12 cellular contexts compared by ENCODE assay signal in the genomic region with DNA sequence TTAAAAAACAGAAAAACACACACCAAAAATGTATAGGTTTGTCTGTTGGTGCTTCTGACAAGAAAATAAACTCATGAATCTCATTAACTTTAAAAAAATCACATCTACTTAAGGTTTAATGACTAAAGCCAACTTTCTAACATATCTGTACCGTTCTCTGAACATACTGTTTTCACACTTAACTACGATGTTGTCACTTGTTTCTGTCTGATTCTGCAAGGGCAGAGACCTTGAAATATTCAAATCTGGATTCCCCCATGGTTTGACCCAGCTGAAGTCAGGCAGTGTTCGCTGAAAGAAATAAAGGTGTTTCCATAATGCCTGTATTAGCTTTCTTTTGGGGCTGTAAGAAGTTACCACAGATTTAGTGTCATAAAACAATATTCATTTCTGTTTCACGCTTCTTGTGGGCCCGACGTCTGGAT. TPM values are rescaled to one million over a fixed set of nuclear protein-coding genes. Genes with fewer than 3 reads are reported as not detected.
DNase-seq lines count a peak whose midpoint lies in the region; ATAC-seq and TF ChIP-seq lines count a peak whose summit lies in the region.
"Had no signal": no experiment of that assay in that cellular context is flagged by ENCODE, and none has a peak within 500 bp of the region (broad histone marks: within the 10 kb centered on the region; RNA-seq: fewer than 3 reads in every experiment).

No MANE protein-coding gene starts in this region.

- H3K4me3 ChIP-seq in spleen = no peak overlapping the region
- H3K4me3 ChIP-seq: esophagus squamous epithelium had no signal

- peaks cover 45% of the 10 kb centered on the region for H3K4me1 Mint-ChIP-seq in activated naive CD4-positive, alpha-beta T cell treated with anti-CD3 and anti-CD28 coated beads, Interleukin-2, amount 10 ng/mL, durations not matched to agents 7 days and 5 days
- H3K4me1 Mint-ChIP-seq in activated T-helper 17 cell treated with anti-CD3 and anti-CD28 coated beads, Interleukin-2, amount 50 U/mL, for 72 hours = peaks cover 26% of the 10 kb centered on the region
- H3K4me1 Mint-ChIP-seq in naive thymus-derived CD8-positive, alpha-beta T cell = peaks cover 10 to 30% (median 23%) of the 10 kb centered on the region in 4 donors

- POLR2A ChIA-PET in naive thymus-derived CD8-positive, alpha-beta T cell (lab: Charles Lee) = no interaction called here

- ATAC-seq in HG02885 (IDR thresholded peaks at IDR 0.05; ENCODE audit: poor library complexity, unreplicated experiment) = peak; percentile 20
- ATAC-seq in activated T-helper 17 cell treated with anti-CD3 and anti-CD28 coated beads, Interleukin-2, amount 50 U/mL, for 72 hours (replicated peaks) = peak; percentile 68
- ATAC-seq in naive thymus-derived CD8-positive, alpha-beta T cell = no peak
- ATAC-seq: left colon had no signal

- no peak for DNase-seq in activated naive CD4-positive, alpha-beta T cell treated with anti-CD3 and anti-CD28 coated beads, Interleukin-2, amount 10 ng/mL, durations not matched to agents 7 days and 5 days
- no peak for DNase-seq in activated naive CD4-positive, alpha-beta T cell treated with Interleukin-2 at 50 U/mL for 16 hours
- DNase-seq in spleen (no peak), HK-2 (ENCODE audit: unreplicated experiment) (no peak), amniotic stem cell (lab: John Stamatoyannopoulos, UW) (no peak)
- no peak for DNase-seq in naive thymus-derived CD8-positive, alpha-beta T cell
- DNase-seq: esophagus squamous epithelium, H7, left colon, NCI-H774 had no signal

- H3K4me1 ChIP-seq in spleen = peaks cover 0 to 43% (median 24%) of the 10 kb centered on the region in 6 donors

- no peak for TF ChIP-seq CTCF in spleen (IDR thresholded peaks at IDR 0.05 in 8 of 11, conservative IDR thresholded peaks at IDR 0.05 in 3 of 11)

- TF ChIP-seq POLR2A in spleen (IDR thresholded peaks at IDR 0.05) = no peak

- H3K36me3 ChIP-seq in spleen = no peaks in the 10 kb centered on the region
- H3K36me3 ChIP-seq: esophagus squamous epithelium had no signal

- H3K9me3 ChIP-seq in spleen = no peaks in the 10 kb centered on the region
- H3K9me3 ChIP-seq: esophagus squamous epithelium had no signal

- peak overlapping the region; percentile 80 for H3K27ac Mint-ChIP-seq in activated naive CD4-positive, alpha-beta T cell treated with anti-CD3 and anti-CD28 coated beads, Interleukin-2, amount 10 ng/mL, durations not matched to agents 7 days and 5 days
- H3K27ac Mint-ChIP-seq in activated T-helper 17 cell treated with anti-CD3 and anti-CD28 coated beads, Interleukin-2, amount 50 U/mL, for 72 hours = peak overlapping the region; percentile 95
- H3K27ac Mint-ChIP-seq in naive thymus-derived CD8-positive, alpha-beta T cell = peak overlapping the region in 1 of 10 donors; percentile 25

- peak overlapping the region in 5 of 8 donors; percentile 1 to 99 (median 45) for H3K27ac ChIP-seq in spleen

- intact Hi-C loops in spleen (cut with DNase I; ENCODE audit: low total_unique reads) = loop anchor here (5.0 kb wide), 1 partner anchor 73 kb away; no protein-coding TSS in a partner anchor

- peaks cover 10% of the 10 kb centered on the region for H3K36me3 Mint-ChIP-seq in activated naive CD4-positive, alpha-beta T cell treated with anti-CD3 and anti-CD28 coated beads, Interleukin-2, amount 10 ng/mL, durations not matched to agents 7 days and 5 days
- H3K36me3 Mint-ChIP-seq in activated T-helper 17 cell treated with anti-CD3 and anti-CD28 coated beads, Interleukin-2, amount 50 U/mL, for 72 hours (ENCODE audit: low read depth) = peaks cover 24% of the 10 kb centered on the region
- no peaks in the 10 kb centered on the region for H3K36me3 Mint-ChIP-seq in naive thymus-derived CD8-positive, alpha-beta T cell

- no peaks in the 10 kb centered on the region for H3K9me3 Mint-ChIP-seq in activated naive CD4-positive, alpha-beta T cell treated with anti-CD3 and anti-CD28 coated beads, Interleukin-2, amount 10 ng/mL, durations not matched to agents 7 days and 5 days
- H3K9me3 Mint-ChIP-seq in activated T-helper 17 cell treated with anti-CD3 and anti-CD28 coated beads, Interleukin-2, amount 50 U/mL, for 72 hours = no peaks in the 10 kb centered on the region
- no peaks in the 10 kb centered on the region for H3K9me3 Mint-ChIP-seq in naive thymus-derived CD8-positive, alpha-beta T cell

- H3K27me3 Mint-ChIP-seq in activated naive CD4-positive, alpha-beta T cell treated with anti-CD3 and anti-CD28 coated beads, Interleukin-2, amount 10 ng/mL, durations not matched to agents 7 days and 5 days = no peaks in the 10 kb centered on the region
- H3K27me3 Mint-ChIP-seq in activated T-helper 17 cell treated with anti-CD3 and anti-CD28 coated beads, Interleukin-2, amount 50 U/mL, for 72 hours = no peaks in the 10 kb centered on the region
- H3K27me3 Mint-ChIP-seq in naive thymus-derived CD8-positive, alpha-beta T cell = no peaks in the 10 kb centered on the region

- H3K4me3 Mint-ChIP-seq in activated naive CD4-positive, alpha-beta T cell treated with anti-CD3 and anti-CD28 coated beads, Interleukin-2, amount 10 ng/mL, durations not matched to agents 7 days and 5 days = no peak overlapping the region
- H3K4me3 Mint-ChIP-seq in activated T-helper 17 cell treated with anti-CD3 and anti-CD28 coated beads, Interleukin-2, amount 50 U/mL, for 72 hours = peak overlapping the region; percentile 83
- H3K4me3 Mint-ChIP-seq in naive thymus-derived CD8-positive, alpha-beta T cell = no peak overlapping the region

- H3K27me3 ChIP-seq in spleen (replicated peaks in 1 of 7) = no peaks in the 10 kb centered on the region
- H3K27me3 ChIP-seq: esophagus squamous epithelium had no signal

- CTCF ChIA-PET in activated naive CD4-positive, alpha-beta T cell treated with anti-CD3 and anti-CD28 coated beads, Interleukin-2, amount 10 ng/mL, durations not matched to agents 7 days and 5 days (lab: Charles Lee) = no interaction called here

- WGBS in spleen, 5 donors = 63 to 77% (median 67%) methylated on average over 6 of the region's 6 CpGs

RNA-seq across cellular contexts. Expression of gene ASXL1, which starts 2.7 kb away (rescaled TPM):
- total RNA-seq in activated T-helper 17 cell treated with anti-CD3 and anti-CD28 coated beads, Interleukin-2, amount 50 U/mL, for 72 hours = 100 to 1,000 TPM; 164 to 232 TPM
- total RNA-seq in spleen = 100 to 1,000 TPM in 4 of 7 donors, 10 to 100 TPM in 3; 88.2 to 149 (median 101) TPM
- 10 to 100 TPM; 14.1 to 33.6 (median 29.4) TPM for polyA plus RNA-seq in spleen
- total RNA-seq in naive thymus-derived CD8-positive, alpha-beta T cell = 100 to 1,000 TPM; 147 to 149 TPM
- polyA plus RNA-seq in naive thymus-derived CD8-positive, alpha-beta T cell = 10 to 100 TPM; 15.2 to 20.1 (median 18.4) TPM

Comparison
In these comparisons a context has a peak if more than half of its experiments do, and no peak if none do; other contexts are left out.
1. ATAC-seq: peak in HG02885 (single experiment) and activated T-helper 17 cell treated with anti-CD3 and anti-CD28 coated beads, Interleukin-2, amount 50 U/mL, for 72 hours (single experiment); none in naive thymus-derived CD8-positive, alpha-beta T cell (0 of 2).